11 cellular contexts compared by ENCODE assay signal in the genomic region with DNA sequence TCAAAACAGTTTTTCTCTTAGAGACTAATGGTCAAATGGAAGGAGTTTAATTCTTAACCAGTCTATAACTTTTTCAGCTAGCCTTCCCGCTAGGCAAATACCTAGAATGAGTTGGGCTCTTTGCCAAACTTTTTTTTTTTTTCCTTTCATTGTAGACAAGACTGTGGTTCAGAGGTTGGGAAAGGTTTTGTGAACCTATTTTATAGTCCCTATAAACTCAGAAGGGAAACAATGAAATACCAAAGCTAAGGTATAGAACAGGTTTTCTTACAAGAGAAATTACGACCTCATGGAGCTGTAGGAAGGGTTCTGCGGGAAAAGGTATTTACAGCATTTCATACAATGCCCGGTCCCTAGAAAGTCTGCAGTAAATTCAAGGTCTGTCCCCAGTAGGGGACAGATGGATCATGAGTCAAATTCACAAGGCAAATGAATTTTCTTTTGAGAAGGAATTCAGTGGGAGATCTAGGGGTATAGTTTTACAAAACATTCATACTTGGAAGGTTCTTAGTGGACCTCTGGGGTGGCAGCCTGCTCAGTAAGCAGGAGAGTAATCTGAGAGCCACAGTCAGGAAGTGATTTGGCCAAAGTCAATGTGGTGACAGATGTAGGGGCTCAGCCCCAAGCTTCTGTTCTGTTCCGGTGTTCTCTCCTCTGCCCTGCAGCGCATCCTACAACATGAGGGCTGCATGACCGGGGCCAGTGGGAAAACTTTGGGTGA.
DNase-seq lines count a peak whose midpoint lies in the region; ATAC-seq and TF ChIP-seq lines count a peak whose summit lies in the region.
"Had no signal": no experiment of that assay in that cellular context is flagged by ENCODE, and none has a peak within 500 bp of the region (broad histone marks: within the 10 kb centered on the region; RNA-seq: fewer than 3 reads in every experiment).

No MANE protein-coding gene starts in this region.

- H3K9me3 Mint-ChIP-seq in HFFc6, result no peaks in the 10 kb centered on the region

- H3K4me1 ChIP-seq in heart left ventricle (peaks cover 0 to 46% (median 12%) of the 10 kb centered on the region in 12 donors), psoas muscle (peaks cover 27% of the 10 kb centered on the region)

- 0 out of 2 replicates have a peak, but pooled peaks cover 1% of the 10 kb centered on the region for H3K36me3 Mint-ChIP-seq in HFFc6 (ENCODE audit: low read depth)

- H3K4me1 Mint-ChIP-seq in HFFc6 (ENCODE audit: low read depth), result peaks cover 8% of the 10 kb centered on the region

- H3K4me3 ChIP-seq in heart left ventricle, result no peak overlapping the region
- peak overlapping the region; percentile 44 for H3K4me3 ChIP-seq in psoas muscle
- H3K4me3 ChIP-seq: thoracic aorta had no signal

- H3K27me3 ChIP-seq in heart left ventricle (no peaks in the 10 kb centered on the region), psoas muscle (ENCODE audit: insufficient read depth in 3 of 3, low read length in 2 of 3) (no peaks in the 10 kb centered on the region)

- 43 to 63% (median 61%) methylated on average over 7 of the region's 7 CpGs for WGBS in heart left ventricle, 4 donors
- 22 to 37% (median 26%) methylated on average over 7 of the region's 7 CpGs for WGBS in psoas muscle, 3 donors

- DNase-seq in NCI-H2196 (lab: John Stamatoyannopoulos, UW; ENCODE audit: unreplicated experiment) (peak; percentile 55), NCI-H2196 treated with DMSO at 0.1 percent for 48 hours (lab: John Stamatoyannopoulos, UW; ENCODE audit: unreplicated experiment) (no peak), OCI-M1 (lab: John Stamatoyannopoulos, UW) (peak; percentile 69), heart left ventricle (peak in 3 of 5 donors; percentile 40 to 56 (median 53)), psoas muscle (peak; percentile 56 to 64), hippocampal formation (lab: John Stamatoyannopoulos, UW) (no peak), HFFc6 (no peak)
- DNase-seq: hypothalamus; stimulated activated CD4-positive, alpha-beta T cell treated with anti-CD3 and anti-CD28 coated beads, Interleukin-4, amount 100 ng/mL, for 4 hours had no signal

- H3K27me3 Mint-ChIP-seq in HFFc6 (ENCODE audit: insufficient read depth), result no peaks in the 10 kb centered on the region; the same call in 1 of the 2 replicates

- no peak for TF ChIP-seq POLR2A in heart left ventricle (IDR thresholded peaks at IDR 0.05)

- no peaks in the 10 kb centered on the region for H3K9me3 ChIP-seq in heart left ventricle
- H3K9me3 ChIP-seq in psoas muscle, result no peaks in the 10 kb centered on the region
- H3K9me3 ChIP-seq: thoracic aorta had no signal

- H3K27ac ChIP-seq in heart left ventricle, result peak overlapping the region in 9 of 12 donors; percentile 2 to 73 (median 39)
- peak overlapping the region; percentile 67 for H3K27ac ChIP-seq in psoas muscle
- H3K27ac ChIP-seq: thoracic aorta had no signal

- peak; percentile 65 to 88 (median 84) for ATAC-seq in heart left ventricle
- ATAC-seq in psoas muscle, result peak; percentile 94 to 97 (median 96)
- no peak for ATAC-seq in HG03025 (IDR thresholded peaks at IDR 0.05; ENCODE audit: low FRiP score, unreplicated experiment)

- no peak overlapping the region for H3K4me3 Mint-ChIP-seq in HFFc6

- no peak for TF ChIP-seq CTCF in heart left ventricle (IDR thresholded peaks at IDR 0.05)
- no peak for TF ChIP-seq CTCF in psoas muscle (IDR thresholded peaks at IDR 0.05)
- TF ChIP-seq CTCF in HFFc6 (IDR thresholded peaks at IDR 0.05), result no peak

- H3K36me3 ChIP-seq in heart left ventricle (no peaks in the 10 kb centered on the region), psoas muscle (ENCODE audit: insufficient read depth in 1 of 2, low read depth in 1 of 2) (no peaks in the 10 kb centered on the region)

- intact Hi-C loops in heart left ventricle (cut with DNase I), result no loop called here
- intact Hi-C loops in psoas muscle (cut with DNase I), result loop anchor here in 1 of 2 donors (5.0 kb wide), 1 partner anchor 39 kb away; no protein-coding TSS in a partner anchor

- H3K27ac Mint-ChIP-seq in HFFc6, result no peak overlapping the region

Comparison
In these comparisons a context has a peak if more than half of its experiments do, and no peak if none do; other contexts are left out.
1. DNase-seq: peak in NCI-H2196 (single experiment), OCI-M1 (single experiment), heart left ventricle (3 of 5) and psoas muscle (2 of 2); none in NCI-H2196 treated with DMSO at 0.1 percent for 48 hours (single experiment), hippocampal formation (0 of 2) and HFFc6 (single experiment).